ENCODE assay signal across 8 cellular contexts in genomic region chr3:31533169-31533870, GRCh38. TPM values are rescaled to one million over a fixed set of nuclear protein-coding genes. Genes with fewer than 3 reads are reported as not detected.
DNase-seq lines count a peak whose midpoint lies in the region; ATAC-seq and TF ChIP-seq lines count a peak whose summit lies in the region.

No MANE protein-coding gene starts in this region.

- peaks cover 25 to 46% (median 38%) of the 10 kb centered on the region in 4 donors for H3K4me1 Mint-ChIP-seq in CD4-positive, CD25-positive, alpha-beta regulatory T cell

- H3K9me3 Mint-ChIP-seq in CD4-positive, CD25-positive, alpha-beta regulatory T cell, result no peaks in the 10 kb centered on the region

- peak overlapping the region in 3 of 4 donors; percentile 97 to 99 (median 98) for H3K4me3 Mint-ChIP-seq in CD4-positive, CD25-positive, alpha-beta regulatory T cell

- TF ChIP-seq CTCF in coronary artery (IDR thresholded peaks at IDR 0.05), result no peak
- TF ChIP-seq CTCF in lower lobe of right lung (IDR thresholded peaks at IDR 0.05), result no peak

- H3K4me3 ChIP-seq in CD4-positive, CD25-positive, alpha-beta regulatory T cell (ENCODE audit: low read depth, low read length), result peak overlapping the region; percentile 99
- H3K4me3 ChIP-seq in coronary artery, result peak overlapping the region; percentile 77
- peak overlapping the region; percentile 90 for H3K4me3 ChIP-seq in lower lobe of right lung

- H3K4me1 ChIP-seq in CD4-positive, CD25-positive, alpha-beta regulatory T cell (ENCODE audit: control insufficient read depth, insufficient read depth, low read length, poor library complexity, severe bottlenecking), result peaks cover 46% of the 10 kb centered on the region
- H3K4me1 ChIP-seq in lower lobe of right lung, result peaks cover 57% of the 10 kb centered on the region

- ATAC-seq in CD4-positive, CD25-positive, alpha-beta regulatory T cell (ENCODE audit: low read depth in 2 of 2), result peak in 1 of 2 donors; percentile 0
- peak; percentile 0 for ATAC-seq in GM21360 (IDR thresholded peaks at IDR 0.05; ENCODE audit: unreplicated experiment)
- ATAC-seq in lower lobe of right lung, result peak in 1 of 2 donors; percentile 0

- H3K27ac ChIP-seq in CD4-positive, CD25-positive, alpha-beta regulatory T cell (ENCODE audit: insufficient read depth, low read length, poor library complexity, severe bottlenecking), result peak overlapping the region; percentile 99
- peak overlapping the region; percentile 96 for H3K27ac ChIP-seq in coronary artery
- H3K27ac ChIP-seq in lower lobe of right lung, result peak overlapping the region; percentile 98

- peak overlapping the region; percentile 95 to 98 (median 96) for H3K27ac Mint-ChIP-seq in CD4-positive, CD25-positive, alpha-beta regulatory T cell

- no peaks in the 10 kb centered on the region for H3K9me3 ChIP-seq in CD4-positive, CD25-positive, alpha-beta regulatory T cell (ENCODE audit: control insufficient read depth in 2 of 2, low read length in 2 of 2)
- no peaks in the 10 kb centered on the region for H3K9me3 ChIP-seq in lower lobe of right lung

- peaks cover 5% of the 10 kb centered on the region for H3K27me3 Mint-ChIP-seq in CD4-positive, CD25-positive, alpha-beta regulatory T cell

- intact Hi-C loops in lower lobe of right lung (cut with DNase I), result no loop called here

- no peaks in the 10 kb centered on the region for H3K27me3 ChIP-seq in CD4-positive, CD25-positive, alpha-beta regulatory T cell (ENCODE audit: control insufficient read depth, insufficient read depth, low read length)
- H3K27me3 ChIP-seq in lower lobe of right lung (ENCODE audit: low read depth), result no peaks in the 10 kb centered on the region

- no peaks in the 10 kb centered on the region for H3K36me3 Mint-ChIP-seq in CD4-positive, CD25-positive, alpha-beta regulatory T cell

- no peaks in the 10 kb centered on the region for H3K36me3 ChIP-seq in CD4-positive, CD25-positive, alpha-beta regulatory T cell (ENCODE audit: control insufficient read depth, insufficient read depth, low read length)
- no peaks in the 10 kb centered on the region for H3K36me3 ChIP-seq in lower lobe of right lung

- peak; percentile 54 to 67 (median 65) for DNase-seq in CD4-positive, CD25-positive, alpha-beta regulatory T cell
- peak; percentile 40 for DNase-seq in HuH-7.5 (ENCODE audit: low spot score)
- peak; percentile 46 to 55 for DNase-seq in activated CD4-positive, alpha-beta T cell treated with anti-CD3 and anti-CD28 coated beads for 4 hours
- peak; percentile 78 for DNase-seq in coronary artery (ENCODE audit: low spot score)
- peak; percentile 78 for DNase-seq in lower lobe of right lung
- peak; percentile 23 to 47 (median 24) for DNase-seq in stimulated activated CD4-positive, alpha-beta T cell treated with anti-CD3 and anti-CD28 coated beads, TNF-alpha, amount 100 ng/mL, for 48 hours (ENCODE audit: low read depth in 3 of 3)
- no peak for DNase-seq in NCI-H187 treated with DMSO at 0.1 percent for 48 hours (lab: John Stamatoyannopoulos, UW)

RNA-seq across cellular contexts. Expression of gene STT3B, which starts 0.6 kb away (rescaled TPM):
- total RNA-seq in CD4-positive, CD25-positive, alpha-beta regulatory T cell, result 108 TPM
- polyA plus RNA-seq in CD4-positive, CD25-positive, alpha-beta regulatory T cell, result 10 to 100 TPM; 85.1 to 91.3 (median 89.5) TPM
- 106 TPM for total RNA-seq in lower lobe of right lung
